ENCODE assay signal across 22 cellular contexts in genomic region chr1:107620753-107621152, GRCh38.
DNase-seq lines count a peak whose midpoint lies in the region; ATAC-seq, FAIRE-seq and TF ChIP-seq lines count a peak whose summit lies in the region.
"Had no signal": no experiment of that assay in that cellular context is flagged by ENCODE, and none has a peak within 500 bp of the region (broad histone marks: within the 10 kb centered on the region; RNA-seq: fewer than 3 reads in every experiment).

No MANE protein-coding gene starts in this region.

- H3K27ac ChIP-seq in MM.1S (ENCODE audit: low read length) (peak overlapping the region; percentile 39; the same call in 1 of the 2 replicates), GM12878 (ENCODE audit: control insufficient read depth, insufficient read depth) (no peak overlapping the region)
- H3K27ac ChIP-seq: A549, C4-2B, GM23248 had no signal

- TF ChIP-seq EP300 in GM12878 (IDR thresholded peaks at IDR 0.05; ENCODE audit: borderline replicate concordance in 1 of 2, control insufficient read depth in 1 of 2, low read depth in 2 of 2, low read length in 2 of 2) = no peak

- no peaks in the 10 kb centered on the region for H3K79me2 ChIP-seq in MM.1S (ENCODE audit: low read length)
- no peaks in the 10 kb centered on the region for H3K79me2 ChIP-seq in GM12878 (ENCODE audit: control insufficient read depth, insufficient read depth, low read length)

- intact Hi-C loops in GM12878 (cut with micrococcal nuclease; ENCODE audit: unreplicated experiment) = no loop called here

- no peaks in the 10 kb centered on the region for H3K9me3 ChIP-seq in MM.1S (replicated peaks; ENCODE audit: insufficient read depth, low read length)
- H3K9me3 ChIP-seq in GM12878 (replicated peaks; ENCODE audit: control insufficient read depth, insufficient read depth, low read length) = no peaks in the 10 kb centered on the region; the same call in 2 of the 3 replicates
- H3K9me3 ChIP-seq: A549 had no signal

- SMC1A ChIA-PET in GM12878 (lab: Charles Lee; ENCODE audit: uncharacterized antibody, unreplicated experiment) = interaction anchor here (0.6 to 1.2 kb wide), 3 partner anchors 11 to 92 kb away, joined by 3 to 4 read pairs (median 3); no protein-coding TSS in a partner anchor

- no peaks in the 10 kb centered on the region for H4K20me1 ChIP-seq in MM.1S (ENCODE audit: insufficient read depth, low read length)
- no peaks in the 10 kb centered on the region for H4K20me1 ChIP-seq in GM12878 (ENCODE audit: control insufficient read depth, insufficient read depth)

- TF ChIP-seq CTCF in MM.1S (IDR thresholded peaks at IDR 0.05; ENCODE audit: low read length) (no peak), GM12878 (IDR thresholded peaks at IDR 0.05 in 2 of 3, conservative IDR thresholded peaks at IDR 0.05 in 1 of 3; ENCODE audit: control insufficient read depth in 2 of 3, extremely low read depth in 1 of 3, insufficient read depth in 1 of 3, low read depth in 3 of 3, low read length in 3 of 3) (no peak)

- RAD21 ChIA-PET in GM12878 (lab: Charles Lee; ENCODE audit: unreplicated experiment) = no interaction called here

- H3K9ac ChIP-seq in MM.1S (ENCODE audit: low read length) = no peak overlapping the region
- no peak overlapping the region for H3K9ac ChIP-seq in GM12878 (ENCODE audit: control insufficient read depth, insufficient read depth, low read length)
- H3K9ac ChIP-seq: GM23248 had no signal

- POLR2A ChIA-PET in GM12878 (lab: Charles Lee) = no interaction called here

- no peak overlapping the region for H3K4me2 ChIP-seq in MM.1S (ENCODE audit: low read depth, low read length)
- H3K4me2 ChIP-seq in GM12878 (ENCODE audit: control insufficient read depth, insufficient read depth) = no peak overlapping the region
- H3K4me2 ChIP-seq: A549 had no signal

- peaks cover 5% of the 10 kb centered on the region; the same call in 1 of the 2 replicates for H3F3A ChIP-seq in MM.1S (ENCODE audit: insufficient read depth, low read length)

- peak; percentile 49 for ATAC-seq in GM18499 (IDR thresholded peaks at IDR 0.05; ENCODE audit: insufficient read depth, unreplicated experiment)
- ATAC-seq in GM21526 (IDR thresholded peaks at IDR 0.05; ENCODE audit: low FRiP score, unreplicated experiment) = peak; percentile 58
- ATAC-seq in GM12878 = peak; percentile 61
- ATAC-seq in GM21423 (IDR thresholded peaks at IDR 0.05; ENCODE audit: unreplicated experiment) = no peak
- ATAC-seq: A549 had no signal

- TF ChIP-seq RAD21 in GM12878 (IDR thresholded peaks at IDR 0.05; ENCODE audit: insufficient read depth, low read depth, low read length) = no peak

- H3K4me3 ChIP-seq in MM.1S (ENCODE audit: low read length) (no peak overlapping the region), GM12878 (no peak overlapping the region)
- H3K4me3 ChIP-seq: A549, GM23248 had no signal

- CTCF ChIA-PET in GM12878 (lab: Yijun Ruan, JAX) = no interaction called here

- H3K9me2 ChIP-seq in MM.1S (replicated peaks; ENCODE audit: insufficient read depth, low read length) = no peaks in the 10 kb centered on the region

- FAIRE-seq in GM12878 (lab: Jason Lieb, UNC) = no peak
- FAIRE-seq: A549 had no signal

- in situ Hi-C loops in GM12878 (cut with MboI) = no loop called here

- no peaks in the 10 kb centered on the region for H3K36me3 ChIP-seq in MM.1S (replicated peaks; ENCODE audit: insufficient read depth, low read length)
- no peaks in the 10 kb centered on the region; a peak in 1 of 4 replicates for H3K36me3 ChIP-seq in GM12878 (ENCODE audit: control insufficient read depth in 2 of 2, insufficient read depth in 2 of 2, low read length in 1 of 2)

- WGBS in GM12878 (ENCODE audit: insufficient coverage, insufficient replicate concordance, low lambda C conversion rate, missing lambda C conversion rate) = 0% methylated on average over 1 of the region's 1 CpG

- H3K27me3 ChIP-seq in MM.1S (replicated peaks; ENCODE audit: insufficient read depth, low read length) (no peaks in the 10 kb centered on the region), GM12878 (replicated peaks in 1 of 2; ENCODE audit: control insufficient read depth in 2 of 2, insufficient read depth in 2 of 2, low read length in 1 of 2) (no peaks in the 10 kb centered on the region)

- peak; percentile 17 for DNase-seq in MM.1S
- no peak for DNase-seq in GM12878 (ENCODE audit: low read depth, low spot score)
- DNase-seq in T-helper 9 cell = no peak
- no peak for DNase-seq in NCI-H345 treated with DMSO at 0.1 percent for 48 hours (lab: John Stamatoyannopoulos, UW; ENCODE audit: unreplicated experiment)
- DNase-seq in kidney glomerular epithelial cell (lab: John Stamatoyannopoulos, UW) = no peak
- DNase-seq: COR-L47; GF-D8; GM23248; HCEC 1CT; KG1; NCI-H1436 treated with DMSO at 0.1 percent for 48 hours; NCI-H2081; NCI-H2227 treated with DMSO at 0.1 percent for 48 hours; NCI-H526; NK-92 treated with Interleukin-12 subunit alpha and Interleukin-12 subunit beta, amount 100 ng/mL, for 24 hours; PC-3; SW 1271 had no signal

- H3K4me1 ChIP-seq in MM.1S (ENCODE audit: low read length) = peaks cover 42% of the 10 kb centered on the region
- H3K4me1 ChIP-seq in GM12878 (ENCODE audit: control insufficient read depth, insufficient read depth, low read length) = no peaks in the 10 kb centered on the region; the same call in 1 of the 2 replicates
- H3K4me1 ChIP-seq: A549 had no signal

- TF ChIP-seq POLR2A in GM12878 (IDR thresholded peaks at IDR 0.05; ENCODE audit: low read depth, low read length) = no peak

- BruUV-seq in GM12878 (replicated peaks; lab: Mats Ljungman, UMichigan) = no TSS peak

- no peak overlapping the region for H2AFZ ChIP-seq in MM.1S (ENCODE audit: low read length)
- H2AFZ ChIP-seq in GM12878 (ENCODE audit: control insufficient read depth, low read depth, low read length) = no peak overlapping the region
- H2AFZ ChIP-seq: GM23248 had no signal

TF ChIP-seq in GM12878, 131 proteins besides CTCF, POLR2A, EP300 and RAD21:
- no peak for TF ChIP-seq IRF4 (IDR thresholded peaks at IDR 0.05; ENCODE audit: low read depth, low read length)
- no peak for TF ChIP-seq PAX5 (IDR thresholded peaks at IDR 0.05; ENCODE audit: borderline replicate concordance, low read depth, low read length)
- TF ChIP-seq, protein P1, sequence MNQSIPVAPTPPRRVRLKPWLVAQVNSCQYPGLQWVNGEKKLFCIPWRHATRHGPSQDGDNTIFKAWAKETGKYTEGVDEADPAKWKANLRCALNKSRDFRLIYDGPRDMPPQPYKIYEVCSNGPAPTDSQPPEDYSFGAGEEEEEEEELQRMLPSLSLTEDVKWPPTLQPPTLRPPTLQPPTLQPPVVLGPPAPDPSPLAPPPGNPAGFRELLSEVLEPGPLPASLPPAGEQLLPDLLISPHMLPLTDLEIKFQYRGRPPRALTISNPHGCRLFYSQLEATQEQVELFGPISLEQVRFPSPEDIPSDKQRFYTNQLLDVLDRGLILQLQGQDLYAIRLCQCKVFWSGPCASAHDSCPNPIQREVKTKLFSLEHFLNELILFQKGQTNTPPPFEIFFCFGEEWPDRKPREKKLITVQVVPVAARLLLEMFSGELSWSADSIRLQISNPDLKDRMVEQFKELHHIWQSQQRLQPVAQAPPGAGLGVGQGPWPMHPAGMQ (IDR thresholded peaks at IDR 0.05; ENCODE audit: borderline replicate concordance) = no peak
- TF ChIP-seq TAF1 (IDR thresholded peaks at IDR 0.05; ENCODE audit: borderline replicate concordance, low read depth, low read length) = no peak
- TF ChIP-seq KDM1A (IDR thresholded peaks at IDR 0.05; ENCODE audit: borderline replicate concordance) = no peak
- TF ChIP-seq NFIC (IDR thresholded peaks at IDR 0.05; ENCODE audit: low read depth, low read length) = no peak
- no peak for TF ChIP-seq ZSCAN29 (IDR thresholded peaks at IDR 0.05)
- TF ChIP-seq EGR1 (IDR thresholded peaks at IDR 0.05; ENCODE audit: borderline replicate concordance in 1 of 2, low read depth in 2 of 2, low read length in 2 of 2) = no peak
- TF ChIP-seq, protein P2, sequence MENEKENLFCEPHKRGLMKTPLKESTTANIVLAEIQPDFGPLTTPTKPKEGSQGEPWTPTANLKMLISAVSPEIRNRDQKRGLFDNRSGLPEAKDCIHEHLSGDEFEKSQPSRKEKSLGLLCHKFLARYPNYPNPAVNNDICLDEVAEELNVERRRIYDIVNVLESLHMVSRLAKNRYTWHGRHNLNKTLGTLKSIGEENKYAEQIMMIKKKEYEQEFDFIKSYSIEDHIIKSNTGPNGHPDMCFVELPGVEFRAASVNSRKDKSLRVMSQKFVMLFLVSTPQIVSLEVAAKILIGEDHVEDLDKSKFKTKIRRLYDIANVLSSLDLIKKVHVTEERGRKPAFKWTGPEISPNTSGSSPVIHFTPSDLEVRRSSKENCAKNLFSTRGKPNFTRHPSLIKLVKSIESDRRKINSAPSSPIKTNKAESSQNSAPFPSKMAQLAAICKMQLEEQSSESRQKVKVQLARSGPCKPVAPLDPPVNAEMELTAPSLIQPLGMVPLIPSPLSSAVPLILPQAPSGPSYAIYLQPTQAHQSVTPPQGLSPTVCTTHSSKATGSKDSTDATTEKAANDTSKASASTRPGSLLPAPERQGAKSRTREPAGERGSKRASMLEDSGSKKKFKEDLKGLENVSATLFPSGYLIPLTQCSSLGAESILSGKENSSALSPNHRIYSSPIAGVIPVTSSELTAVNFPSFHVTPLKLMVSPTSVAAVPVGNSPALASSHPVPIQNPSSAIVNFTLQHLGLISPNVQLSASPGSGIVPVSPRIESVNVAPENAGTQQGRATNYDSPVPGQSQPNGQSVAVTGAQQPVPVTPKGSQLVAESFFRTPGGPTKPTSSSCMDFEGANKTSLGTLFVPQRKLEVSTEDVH (IDR thresholded peaks at IDR 0.05; ENCODE audit: low read depth, partially characterized antibody) = no peak
- no peak for TF ChIP-seq CBX3 (IDR thresholded peaks at IDR 0.05; ENCODE audit: borderline replicate concordance, low read depth)
- TF ChIP-seq HDAC2 (IDR thresholded peaks at IDR 0.05) = no peak
- TF ChIP-seq RB1 (IDR thresholded peaks at IDR 0.05; ENCODE audit: borderline replicate concordance) = no peak
- TF ChIP-seq, protein P3, sequence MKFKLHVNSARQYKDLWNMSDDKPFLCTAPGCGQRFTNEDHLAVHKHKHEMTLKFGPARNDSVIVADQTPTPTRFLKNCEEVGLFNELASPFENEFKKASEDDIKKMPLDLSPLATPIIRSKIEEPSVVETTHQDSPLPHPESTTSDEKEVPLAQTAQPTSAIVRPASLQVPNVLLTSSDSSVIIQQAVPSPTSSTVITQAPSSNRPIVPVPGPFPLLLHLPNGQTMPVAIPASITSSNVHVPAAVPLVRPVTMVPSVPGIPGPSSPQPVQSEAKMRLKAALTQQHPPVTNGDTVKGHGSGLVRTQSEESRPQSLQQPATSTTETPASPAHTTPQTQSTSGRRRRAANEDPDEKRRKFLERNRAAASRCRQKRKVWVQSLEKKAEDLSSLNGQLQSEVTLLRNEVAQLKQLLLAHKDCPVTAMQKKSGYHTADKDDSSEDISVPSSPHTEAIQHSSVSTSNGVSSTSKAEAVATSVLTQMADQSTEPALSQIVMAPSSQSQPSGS (IDR thresholded peaks at IDR 0.05; ENCODE audit: low read length) = no peak
